ENCODE assay signal across 8 cellular contexts in genomic region chr5:32217886-32218396, GRCh38. TPM values are rescaled to one million over a fixed set of nuclear protein-coding genes. Genes with fewer than 3 reads are reported as not detected.
DNase-seq lines count a peak whose midpoint lies in the region; ATAC-seq lines count a peak whose summit lies in the region.

No MANE protein-coding gene starts in this region.

- no peak overlapping the region for H3K4me3 ChIP-seq in mesenchymal stem cell (ENCODE audit: insufficient read depth in 1 of 2, low read depth in 1 of 2, low read length in 2 of 2)

- H3K4ac ChIP-seq in mesenchymal stem cell (ENCODE audit: low read depth in 1 of 2, low read length in 2 of 2) = no peak overlapping the region

- H2BK5ac ChIP-seq in mesenchymal stem cell (ENCODE audit: low read depth, low read length, poor library complexity, severe bottlenecking) = no peak overlapping the region

- no peak overlapping the region for H3K14ac ChIP-seq in mesenchymal stem cell (ENCODE audit: low read length in 2 of 2)

- H2BK15ac ChIP-seq in mesenchymal stem cell (ENCODE audit: low read depth, poor library complexity, severe bottlenecking) = no peak overlapping the region

- H3K9me3 ChIP-seq in KOPT-K1 (ENCODE audit: insufficient read depth, low read length, poor library complexity, severe bottlenecking) (no peaks in the 10 kb centered on the region), mesenchymal stem cell (ENCODE audit: control insufficient read depth, low read length) (no peaks in the 10 kb centered on the region)

- no peak overlapping the region for H3K23ac ChIP-seq in mesenchymal stem cell (ENCODE audit: low read length in 2 of 2)

- no peak overlapping the region for H2BK120ac ChIP-seq in mesenchymal stem cell (ENCODE audit: low read depth, low read length)

- peak; percentile 29 for DNase-seq in EH (ENCODE audit: low read depth)
- DNase-seq in anterior cingulate cortex (lab: John Stamatoyannopoulos, UW) = peak in 33 of 58 donors; percentile 8 to 80 (median 28)
- DNase-seq in mesenchymal stem cell = peak; percentile 17
- DNase-seq in COLO668 (lab: John Stamatoyannopoulos, UW; ENCODE audit: unreplicated experiment) = no peak
- DNase-seq in stimulated activated CD4-positive, alpha-beta T cell treated with anti-CD3 and anti-CD28 coated beads, Interleukin-4, amount 100 ng/mL, for 4 hours = no peak
- no peak for DNase-seq in T-helper 9 cell

- H3K79me1 ChIP-seq in mesenchymal stem cell (replicated peaks; ENCODE audit: low read length, poor library complexity, severe bottlenecking) = no peaks in the 10 kb centered on the region

- no peak overlapping the region for H4K91ac ChIP-seq in mesenchymal stem cell (ENCODE audit: low read length)

- H3K9ac ChIP-seq in mesenchymal stem cell (ENCODE audit: low read length) = no peak overlapping the region

- H3K4me1 ChIP-seq in mesenchymal stem cell (ENCODE audit: control insufficient read depth, insufficient read depth, low read depth, low read length) = peaks cover 4% of the 10 kb centered on the region

- no peak overlapping the region for H2AK5ac ChIP-seq in mesenchymal stem cell (ENCODE audit: low read length, severe bottlenecking)

- H2BK12ac ChIP-seq in mesenchymal stem cell (ENCODE audit: low read length in 2 of 2) = no peak overlapping the region

- H3K27ac ChIP-seq in KOPT-K1 (ENCODE audit: low read depth, low read length, poor library complexity, severe bottlenecking) (peak overlapping the region; percentile 13), mesenchymal stem cell (ENCODE audit: low read length, poor library complexity, severe bottlenecking) (no peak overlapping the region)

- no peak overlapping the region for H2AFZ ChIP-seq in mesenchymal stem cell (ENCODE audit: low read depth, low read length)

- H3K27me3 ChIP-seq in mesenchymal stem cell (ENCODE audit: control insufficient read depth in 1 of 2, insufficient read depth in 1 of 2, low read length in 2 of 2) = no peaks in the 10 kb centered on the region

- WGBS in mesenchymal stem cell = 80% methylated on average over 12 of the region's 12 CpGs

- ATAC-seq in HG03342 (IDR thresholded peaks at IDR 0.05; ENCODE audit: unreplicated experiment) = no peak

- H3K36me3 ChIP-seq in KOPT-K1 (ENCODE audit: insufficient read depth, low read length) = no peaks in the 10 kb centered on the region
- H3K36me3 ChIP-seq in mesenchymal stem cell (ENCODE audit: control insufficient read depth in 1 of 2, insufficient read depth in 2 of 2, low read depth in 1 of 2, low read length in 2 of 2) = no peaks in the 10 kb centered on the region

- no peak overlapping the region for H3K4me2 ChIP-seq in mesenchymal stem cell (ENCODE audit: low read length, poor library complexity, severe bottlenecking)

- H4K8ac ChIP-seq in mesenchymal stem cell (ENCODE audit: low read length) = no peak overlapping the region

- H3K18ac ChIP-seq in mesenchymal stem cell (ENCODE audit: low read depth in 1 of 2, low read length in 2 of 2) = no peak overlapping the region

RNA-seq across cellular contexts. Expression of gene GOLPH3, which starts 43.8 kb away (rescaled TPM):
- polyA plus RNA-seq in mesenchymal stem cell (2013, experiment 1 of 2) = 85.7 TPM
- polyA plus RNA-seq in mesenchymal stem cell (2013, experiment 2 of 2) = 89.2 TPM

Comparison
In these comparisons a context has a peak if more than half of its experiments do, and no peak if none do; other contexts are left out.
1. DNase-seq: peak in EH (single experiment), anterior cingulate cortex (33 of 58) and mesenchymal stem cell (single experiment); none in COLO668 (single experiment), stimulated activated CD4-positive, alpha-beta T cell treated with anti-CD3 and anti-CD28 coated beads, Interleukin-4, amount 100 ng/mL, for 4 hours (0 of 2) and T-helper 9 cell (single experiment).